ENCODE assay signal across 8 cellular contexts in genomic region chr11:1389932-1390587, GRCh38. TPM values are rescaled to one million over a fixed set of nuclear protein-coding genes. Genes with fewer than 3 reads are reported as not detected.
DNase-seq lines count a peak whose midpoint lies in the region; ATAC-seq and TF ChIP-seq lines count a peak whose summit lies in the region.

BRSK2 (plus strand) TSS chr11:1389934; CDS start chr11:1390285, 351 bp downstream.

- H3K36me3 Mint-ChIP-seq in activated naive CD4-positive, alpha-beta T cell treated with anti-CD3 and anti-CD28 coated beads, Interleukin-2, amount 10 ng/mL, durations not matched to agents 7 days and 5 days, result no peaks in the 10 kb centered on the region

- TF ChIP-seq POLR2A in uterus (IDR thresholded peaks at IDR 0.05), result no peak

- ATAC-seq in lower lobe of right lung, result no peak
- no peak for ATAC-seq in HG03571 (IDR thresholded peaks at IDR 0.05; ENCODE audit: unreplicated experiment)

- H3K27ac ChIP-seq in lower lobe of right lung (peak within 1 kb of the TSS; percentile 69), uterus (peak within 1 kb of the TSS in 1 of 2 donors; percentile 60)

- H3K4me1 Mint-ChIP-seq in activated naive CD4-positive, alpha-beta T cell treated with anti-CD3 and anti-CD28 coated beads, Interleukin-2, amount 10 ng/mL, durations not matched to agents 7 days and 5 days, result peaks cover 8% of the 10 kb centered on the region

- H3K27me3 ChIP-seq in lower lobe of right lung (ENCODE audit: low read depth) (peaks cover 41% of the 10 kb centered on the region), uterus (peaks cover 22 to 28% of the 10 kb centered on the region in 2 donors)

- no peak within 1 kb of the TSS for H3K27ac Mint-ChIP-seq in activated naive CD4-positive, alpha-beta T cell treated with anti-CD3 and anti-CD28 coated beads, Interleukin-2, amount 10 ng/mL, durations not matched to agents 7 days and 5 days

- CTCF ChIA-PET in activated naive CD4-positive, alpha-beta T cell treated with anti-CD3 and anti-CD28 coated beads, Interleukin-2, amount 10 ng/mL, durations not matched to agents 7 days and 5 days (lab: Charles Lee), result no interaction called here

- TF ChIP-seq CTCF in astrocyte of the spinal cord (IDR thresholded peaks at IDR 0.05; ENCODE audit: low read depth, low read length) (no peak), lower lobe of right lung (IDR thresholded peaks at IDR 0.05) (no peak), uterus (IDR thresholded peaks at IDR 0.05) (no peak)

- intact Hi-C loops in lower lobe of right lung (cut with DNase I) (no loop called here), uterus (cut with DNase I; ENCODE audit: low total_unique reads) (no loop called here)

- H3K4me3 ChIP-seq in astrocyte of the spinal cord (ENCODE audit: low read depth, low read length), result peak within 1 kb of the TSS; percentile 40
- peak within 1 kb of the TSS; percentile 60 for H3K4me3 ChIP-seq in lower lobe of right lung
- H3K4me3 ChIP-seq in uterus, result peak within 1 kb of the TSS; percentile 30 to 49

- peaks cover 66% of the 10 kb centered on the region for H3K27me3 Mint-ChIP-seq in activated naive CD4-positive, alpha-beta T cell treated with anti-CD3 and anti-CD28 coated beads, Interleukin-2, amount 10 ng/mL, durations not matched to agents 7 days and 5 days

- in situ Hi-C loops in astrocyte of the spinal cord (cut with HindIII; ENCODE audit: low sequenced_read_pairs), result no loop called here
- in situ Hi-C loops in ACHN (cut with HindIII; ENCODE audit: low pct_ligation_motif_present, low pct_unique_long_range_greater_than_20kb, low sequenced_read_pairs), result no loop called here

- H3K36me3 ChIP-seq in lower lobe of right lung, result no peaks in the 10 kb centered on the region
- no peaks in the 10 kb centered on the region for H3K36me3 ChIP-seq in uterus

- H3K9me3 Mint-ChIP-seq in activated naive CD4-positive, alpha-beta T cell treated with anti-CD3 and anti-CD28 coated beads, Interleukin-2, amount 10 ng/mL, durations not matched to agents 7 days and 5 days, result no peaks in the 10 kb centered on the region

- H3K9me3 ChIP-seq in lower lobe of right lung, result no peaks in the 10 kb centered on the region
- H3K9me3 ChIP-seq in uterus, result no peaks in the 10 kb centered on the region

- no peak for DNase-seq in activated naive CD4-positive, alpha-beta T cell treated with anti-CD3 and anti-CD28 coated beads, Interleukin-2, amount 10 ng/mL, durations not matched to agents 7 days and 5 days
- no peak for DNase-seq in activated naive CD4-positive, alpha-beta T cell treated with anti-CD3 and anti-CD28 coated beads, Interleukin-2, amount 50 U/mL, for 16 hours
- no peak for DNase-seq in astrocyte of the spinal cord (ENCODE audit: low read depth, low spot score)
- no peak for DNase-seq in lower lobe of right lung
- DNase-seq in uterus, result no peak
- no peak for DNase-seq in ACHN
- no peak for DNase-seq in AML-193 (lab: John Stamatoyannopoulos, UW)

- H3K4me3 Mint-ChIP-seq in activated naive CD4-positive, alpha-beta T cell treated with anti-CD3 and anti-CD28 coated beads, Interleukin-2, amount 10 ng/mL, durations not matched to agents 7 days and 5 days, result peak within 1 kb of the TSS; percentile 40

- H3K4me1 ChIP-seq in lower lobe of right lung, result peaks cover 9% of the 10 kb centered on the region
- peaks cover 4 to 10% of the 10 kb centered on the region in 2 donors for H3K4me1 ChIP-seq in uterus

RNA-seq across cellular contexts. Expression of gene BRSK2, which starts in this region (rescaled TPM):
- total RNA-seq in lower lobe of right lung, result 0.62 TPM
- 1 to 10 TPM in 2 of 4 donors, not detected in 2; 1.5 to 2.2 TPM for total RNA-seq in uterus
